1 cellular context compared by ENCODE assay signal in the genomic region with DNA sequence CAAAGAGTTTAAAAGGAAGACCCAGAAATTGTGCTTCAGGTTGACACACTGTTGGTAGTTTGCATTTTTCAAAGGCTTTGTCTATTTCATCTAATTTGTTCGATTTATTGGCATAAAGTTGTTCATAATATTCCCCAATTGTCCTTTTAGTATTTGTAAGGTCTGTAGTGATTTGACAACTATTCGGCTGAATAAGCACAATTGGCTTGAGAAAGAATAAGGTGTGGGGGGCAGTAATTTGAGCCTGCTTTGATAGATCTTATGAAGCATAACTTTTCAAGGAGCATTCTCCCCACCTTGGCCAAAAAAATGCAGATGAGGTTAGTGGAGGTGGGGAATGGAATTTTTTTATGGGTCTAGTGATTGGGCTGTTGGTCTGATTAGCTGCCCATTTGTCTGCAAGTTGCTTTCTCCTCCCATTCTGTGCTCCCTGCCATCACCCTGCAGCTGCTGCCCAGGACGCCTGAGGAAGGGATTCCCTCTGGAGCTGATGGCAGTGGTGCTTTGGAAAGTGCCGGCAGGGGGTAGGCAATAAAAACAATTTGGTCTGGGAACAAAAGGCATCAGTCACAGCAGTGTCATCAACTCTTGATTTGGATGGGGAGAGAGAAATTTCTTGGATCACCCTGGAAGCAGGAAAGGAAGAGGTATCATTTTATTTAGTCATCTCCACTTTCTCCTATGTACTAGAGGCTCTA.
TF ChIP-seq lines count a peak whose summit lies in the region.

No MANE protein-coding gene starts in this region.

TF ChIP-seq in HEK293, 187 proteins besides CTCF, POLR2A, EP300 and RAD21 (continued from another document):
- TF ChIP-seq ZSCAN16 (tag by site-specific recombination; IDR thresholded peaks at IDR 0.05) (no peak), ZNF670 (tag by site-specific recombination; IDR thresholded peaks at IDR 0.05; ENCODE audit: low read depth) (no peak), ZNF223 (tag by site-specific recombination; IDR thresholded peaks at IDR 0.05) (no peak), ZNF626 (tag by site-specific recombination; IDR thresholded peaks at IDR 0.05) (no peak), ZBTB17 (tag by site-specific recombination; IDR thresholded peaks at IDR 0.05) (peak; percentile 67; the same call in 1 of the 2 replicates), ZNF585B (tag by site-specific recombination; IDR thresholded peaks at IDR 0.05) (no peak), ZNF37A (tag by site-specific recombination; IDR thresholded peaks at IDR 0.05) (no peak), ZNF544 (tag by site-specific recombination; IDR thresholded peaks at IDR 0.05) (no peak), ZNF558 (tag by site-specific recombination; IDR thresholded peaks at IDR 0.05) (no peak), KLF16 (tag by site-specific recombination; IDR thresholded peaks at IDR 0.05) (no peak), ZNF157 (tag by site-specific recombination; IDR thresholded peaks at IDR 0.05) (no peak), HOXA7 (CRISPR knock-in tag; IDR thresholded peaks at IDR 0.05; ENCODE audit: borderline replicate concordance) (no peak), SCRT1 (tag by site-specific recombination; IDR thresholded peaks at IDR 0.05; ENCODE audit: borderline replicate concordance) (no peak), ZNF510 (tag by site-specific recombination; IDR thresholded peaks at IDR 0.05; ENCODE audit: insufficient replicate concordance) (no peak), MEIS1 (CRISPR knock-in tag; IDR thresholded peaks at IDR 0.05; ENCODE audit: borderline replicate concordance) (no peak), ZNF221 (tag by site-specific recombination; IDR thresholded peaks at IDR 0.05; ENCODE audit: borderline replicate concordance) (no peak), ZNF629 (tag by site-specific recombination; IDR thresholded peaks at IDR 0.05) (peak; percentile 76), KLF8 (tag by site-specific recombination; IDR thresholded peaks at IDR 0.05) (no peak; the same call in none of the 2 replicates), ZNF571 (tag by site-specific recombination; IDR thresholded peaks at IDR 0.05) (no peak), ZNF155 (tag by site-specific recombination; IDR thresholded peaks at IDR 0.05) (no peak), ZNF174 (tag by site-specific recombination; IDR thresholded peaks at IDR 0.05) (no peak), SP2 (tag by site-specific recombination; IDR thresholded peaks at IDR 0.05) (no peak)
- TF ChIP-seq, protein P1, sequence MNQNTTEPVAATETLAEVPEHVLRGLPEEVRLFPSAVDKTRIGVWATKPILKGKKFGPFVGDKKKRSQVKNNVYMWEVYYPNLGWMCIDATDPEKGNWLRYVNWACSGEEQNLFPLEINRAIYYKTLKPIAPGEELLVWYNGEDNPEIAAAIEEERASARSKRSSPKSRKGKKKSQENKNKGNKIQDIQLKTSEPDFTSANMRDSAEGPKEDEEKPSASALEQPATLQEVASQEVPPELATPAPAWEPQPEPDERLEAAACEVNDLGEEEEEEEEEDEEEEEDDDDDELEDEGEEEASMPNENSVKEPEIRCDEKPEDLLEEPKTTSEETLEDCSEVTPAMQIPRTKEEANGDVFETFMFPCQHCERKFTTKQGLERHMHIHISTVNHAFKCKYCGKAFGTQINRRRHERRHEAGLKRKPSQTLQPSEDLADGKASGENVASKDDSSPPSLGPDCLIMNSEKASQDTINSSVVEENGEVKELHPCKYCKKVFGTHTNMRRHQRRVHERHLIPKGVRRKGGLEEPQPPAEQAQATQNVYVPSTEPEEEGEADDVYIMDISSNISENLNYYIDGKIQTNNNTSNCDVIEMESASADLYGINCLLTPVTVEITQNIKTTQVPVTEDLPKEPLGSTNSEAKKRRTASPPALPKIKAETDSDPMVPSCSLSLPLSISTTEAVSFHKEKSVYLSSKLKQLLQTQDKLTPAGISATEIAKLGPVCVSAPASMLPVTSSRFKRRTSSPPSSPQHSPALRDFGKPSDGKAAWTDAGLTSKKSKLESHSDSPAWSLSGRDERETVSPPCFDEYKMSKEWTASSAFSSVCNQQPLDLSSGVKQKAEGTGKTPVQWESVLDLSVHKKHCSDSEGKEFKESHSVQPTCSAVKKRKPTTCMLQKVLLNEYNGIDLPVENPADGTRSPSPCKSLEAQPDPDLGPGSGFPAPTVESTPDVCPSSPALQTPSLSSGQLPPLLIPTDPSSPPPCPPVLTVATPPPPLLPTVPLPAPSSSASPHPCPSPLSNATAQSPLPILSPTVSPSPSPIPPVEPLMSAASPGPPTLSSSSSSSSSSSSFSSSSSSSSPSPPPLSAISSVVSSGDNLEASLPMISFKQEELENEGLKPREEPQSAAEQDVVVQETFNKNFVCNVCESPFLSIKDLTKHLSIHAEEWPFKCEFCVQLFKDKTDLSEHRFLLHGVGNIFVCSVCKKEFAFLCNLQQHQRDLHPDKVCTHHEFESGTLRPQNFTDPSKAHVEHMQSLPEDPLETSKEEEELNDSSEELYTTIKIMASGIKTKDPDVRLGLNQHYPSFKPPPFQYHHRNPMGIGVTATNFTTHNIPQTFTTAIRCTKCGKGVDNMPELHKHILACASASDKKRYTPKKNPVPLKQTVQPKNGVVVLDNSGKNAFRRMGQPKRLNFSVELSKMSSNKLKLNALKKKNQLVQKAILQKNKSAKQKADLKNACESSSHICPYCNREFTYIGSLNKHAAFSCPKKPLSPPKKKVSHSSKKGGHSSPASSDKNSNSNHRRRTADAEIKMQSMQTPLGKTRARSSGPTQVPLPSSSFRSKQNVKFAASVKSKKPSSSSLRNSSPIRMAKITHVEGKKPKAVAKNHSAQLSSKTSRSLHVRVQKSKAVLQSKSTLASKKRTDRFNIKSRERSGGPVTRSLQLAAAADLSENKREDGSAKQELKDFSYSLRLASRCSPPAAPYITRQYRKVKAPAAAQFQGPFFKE (tag by site-specific recombination; IDR thresholded peaks at IDR 0.05; ENCODE audit: borderline replicate concordance): no peak
- TF ChIP-seq, protein P2, sequence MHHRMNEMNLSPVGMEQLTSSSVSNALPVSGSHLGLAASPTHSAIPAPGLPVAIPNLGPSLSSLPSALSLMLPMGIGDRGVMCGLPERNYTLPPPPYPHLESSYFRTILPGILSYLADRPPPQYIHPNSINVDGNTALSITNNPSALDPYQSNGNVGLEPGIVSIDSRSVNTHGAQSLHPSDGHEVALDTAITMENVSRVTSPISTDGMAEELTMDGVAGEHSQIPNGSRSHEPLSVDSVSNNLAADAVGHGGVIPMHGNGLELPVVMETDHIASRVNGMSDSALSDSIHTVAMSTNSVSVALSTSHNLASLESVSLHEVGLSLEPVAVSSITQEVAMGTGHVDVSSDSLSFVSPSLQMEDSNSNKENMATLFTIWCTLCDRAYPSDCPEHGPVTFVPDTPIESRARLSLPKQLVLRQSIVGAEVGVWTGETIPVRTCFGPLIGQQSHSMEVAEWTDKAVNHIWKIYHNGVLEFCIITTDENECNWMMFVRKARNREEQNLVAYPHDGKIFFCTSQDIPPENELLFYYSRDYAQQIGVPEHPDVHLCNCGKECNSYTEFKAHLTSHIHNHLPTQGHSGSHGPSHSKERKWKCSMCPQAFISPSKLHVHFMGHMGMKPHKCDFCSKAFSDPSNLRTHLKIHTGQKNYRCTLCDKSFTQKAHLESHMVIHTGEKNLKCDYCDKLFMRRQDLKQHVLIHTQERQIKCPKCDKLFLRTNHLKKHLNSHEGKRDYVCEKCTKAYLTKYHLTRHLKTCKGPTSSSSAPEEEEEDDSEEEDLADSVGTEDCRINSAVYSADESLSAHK (tag by site-specific recombination; IDR thresholded peaks at IDR 0.05): 0 out of 2 replicates have a peak, but pooled peaks have one; percentile 18
- TF ChIP-seq, protein P3, sequence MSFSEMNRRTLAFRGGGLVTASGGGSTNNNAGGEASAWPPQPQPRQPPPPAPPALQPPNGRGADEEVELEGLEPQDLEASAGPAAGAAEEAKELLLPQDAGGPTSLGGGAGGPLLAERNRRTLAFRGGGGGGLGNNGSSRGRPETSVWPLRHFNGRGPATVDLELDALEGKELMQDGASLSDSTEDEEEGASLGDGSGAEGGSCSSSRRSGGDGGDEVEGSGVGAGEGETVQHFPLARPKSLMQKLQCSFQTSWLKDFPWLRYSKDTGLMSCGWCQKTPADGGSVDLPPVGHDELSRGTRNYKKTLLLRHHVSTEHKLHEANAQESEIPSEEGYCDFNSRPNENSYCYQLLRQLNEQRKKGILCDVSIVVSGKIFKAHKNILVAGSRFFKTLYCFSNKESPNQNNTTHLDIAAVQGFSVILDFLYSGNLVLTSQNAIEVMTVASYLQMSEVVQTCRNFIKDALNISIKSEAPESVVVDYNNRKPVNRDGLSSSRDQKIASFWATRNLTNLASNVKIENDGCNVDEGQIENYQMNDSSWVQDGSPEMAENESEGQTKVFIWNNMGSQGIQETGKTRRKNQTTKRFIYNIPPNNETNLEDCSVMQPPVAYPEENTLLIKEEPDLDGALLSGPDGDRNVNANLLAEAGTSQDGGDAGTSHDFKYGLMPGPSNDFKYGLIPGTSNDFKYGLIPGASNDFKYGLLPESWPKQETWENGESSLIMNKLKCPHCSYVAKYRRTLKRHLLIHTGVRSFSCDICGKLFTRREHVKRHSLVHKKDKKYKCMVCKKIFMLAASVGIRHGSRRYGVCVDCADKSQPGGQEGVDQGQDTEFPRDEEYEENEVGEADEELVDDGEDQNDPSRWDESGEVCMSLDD (tag by site-specific recombination; IDR thresholded peaks at IDR 0.05): no peak
- TF ChIP-seq, protein P4, sequence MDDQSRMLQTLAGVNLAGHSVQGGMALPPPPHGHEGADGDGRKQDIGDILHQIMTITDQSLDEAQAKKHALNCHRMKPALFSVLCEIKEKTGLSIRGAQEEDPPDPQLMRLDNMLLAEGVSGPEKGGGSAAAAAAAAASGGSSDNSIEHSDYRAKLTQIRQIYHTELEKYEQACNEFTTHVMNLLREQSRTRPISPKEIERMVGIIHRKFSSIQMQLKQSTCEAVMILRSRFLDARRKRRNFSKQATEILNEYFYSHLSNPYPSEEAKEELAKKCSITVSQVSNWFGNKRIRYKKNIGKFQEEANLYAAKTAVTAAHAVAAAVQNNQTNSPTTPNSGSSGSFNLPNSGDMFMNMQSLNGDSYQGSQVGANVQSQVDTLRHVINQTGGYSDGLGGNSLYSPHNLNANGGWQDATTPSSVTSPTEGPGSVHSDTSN (CRISPR knock-in tag; IDR thresholded peaks at IDR 0.05): no peak
- TF ChIP-seq, protein P5, sequence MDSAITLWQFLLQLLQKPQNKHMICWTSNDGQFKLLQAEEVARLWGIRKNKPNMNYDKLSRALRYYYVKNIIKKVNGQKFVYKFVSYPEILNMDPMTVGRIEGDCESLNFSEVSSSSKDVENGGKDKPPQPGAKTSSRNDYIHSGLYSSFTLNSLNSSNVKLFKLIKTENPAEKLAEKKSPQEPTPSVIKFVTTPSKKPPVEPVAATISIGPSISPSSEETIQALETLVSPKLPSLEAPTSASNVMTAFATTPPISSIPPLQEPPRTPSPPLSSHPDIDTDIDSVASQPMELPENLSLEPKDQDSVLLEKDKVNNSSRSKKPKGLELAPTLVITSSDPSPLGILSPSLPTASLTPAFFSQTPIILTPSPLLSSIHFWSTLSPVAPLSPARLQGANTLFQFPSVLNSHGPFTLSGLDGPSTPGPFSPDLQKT (IDR thresholded peaks at IDR 0.05; ENCODE audit: borderline replicate concordance, low read depth, low read length): no peak
- TF ChIP-seq, protein P6, sequence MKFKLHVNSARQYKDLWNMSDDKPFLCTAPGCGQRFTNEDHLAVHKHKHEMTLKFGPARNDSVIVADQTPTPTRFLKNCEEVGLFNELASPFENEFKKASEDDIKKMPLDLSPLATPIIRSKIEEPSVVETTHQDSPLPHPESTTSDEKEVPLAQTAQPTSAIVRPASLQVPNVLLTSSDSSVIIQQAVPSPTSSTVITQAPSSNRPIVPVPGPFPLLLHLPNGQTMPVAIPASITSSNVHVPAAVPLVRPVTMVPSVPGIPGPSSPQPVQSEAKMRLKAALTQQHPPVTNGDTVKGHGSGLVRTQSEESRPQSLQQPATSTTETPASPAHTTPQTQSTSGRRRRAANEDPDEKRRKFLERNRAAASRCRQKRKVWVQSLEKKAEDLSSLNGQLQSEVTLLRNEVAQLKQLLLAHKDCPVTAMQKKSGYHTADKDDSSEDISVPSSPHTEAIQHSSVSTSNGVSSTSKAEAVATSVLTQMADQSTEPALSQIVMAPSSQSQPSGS (tag by site-specific recombination; IDR thresholded peaks at IDR 0.05; ENCODE audit: low read depth): no peak
TF ChIP-seq in HEK293: peak in this region for 43.
